13 cellular contexts compared by ENCODE assay signal in the genomic region with DNA sequence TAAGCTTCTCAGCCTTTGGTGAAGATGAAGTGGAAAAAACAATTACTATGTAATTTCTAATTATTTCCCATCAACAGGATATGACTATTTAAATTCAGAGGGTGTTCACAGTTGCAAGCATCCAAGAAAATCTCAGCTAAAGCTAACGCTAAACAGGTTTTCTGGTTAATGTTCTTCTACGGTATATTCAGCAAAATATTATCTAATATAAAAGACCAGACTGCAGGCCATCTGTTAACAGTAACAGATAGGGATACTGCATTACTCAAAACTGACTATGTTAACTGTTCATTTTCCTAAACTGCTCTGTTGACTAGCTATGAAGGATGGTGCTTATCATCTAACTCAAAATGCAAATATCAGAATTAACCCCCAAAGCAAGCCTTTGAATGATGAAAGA.
"Had no signal": no experiment of that assay in that cellular context is flagged by ENCODE, and none has a peak within 500 bp of the region (broad histone marks: within the 10 kb centered on the region; RNA-seq: fewer than 3 reads in every experiment).

No MANE protein-coding gene starts in this region.

- H3K4me3 ChIP-seq: esophagus squamous epithelium, left ventricle myocardium inferior, neural progenitor cell, pancreas, upper lobe of right lung had no signal

- DNase-seq: activated effector memory CD4-positive, alpha-beta T cell treated with Interleukin-2 at 50 U/mL for 16 hours; aorta; esophagus squamous epithelium; foreskin keratinocyte; head of caudate nucleus; left ventricle myocardium inferior; pancreas; stimulated activated CD4-positive, alpha-beta T cell treated with anti-CD3 and anti-CD28 coated beads, Interleukin-2, amount 100 ng/mL, for 48 hours; stimulated activated naive CD4-positive, alpha-beta T cell treated with Interleukin-2 at 50 U/mL for 16 hours; upper lobe of right lung had no signal

- H3K9me3 Mint-ChIP-seq: memory B cell; T-helper 2 cell treated with Interferon-gamma antibody and Interleukin-4, amounts not matched to agents 5 μg/mL and 100 μg/mL, for 36 hours had no signal

- H3K27ac Mint-ChIP-seq: memory B cell; neural progenitor cell; T-helper 2 cell treated with Interferon-gamma antibody and Interleukin-4, amounts not matched to agents 5 μg/mL and 100 μg/mL, for 36 hours had no signal

- ATAC-seq: pancreas, upper lobe of right lung had no signal

- H3K27me3 Mint-ChIP-seq: memory B cell had no signal

- H3K9me3 ChIP-seq: esophagus squamous epithelium, left ventricle myocardium inferior, pancreas, upper lobe of right lung had no signal

- H3K36me3 ChIP-seq: esophagus squamous epithelium, left ventricle myocardium inferior, neural progenitor cell, pancreas, upper lobe of right lung had no signal

- H3K4me3 Mint-ChIP-seq: memory B cell; neural progenitor cell; T-helper 2 cell treated with Interferon-gamma antibody and Interleukin-4, amounts not matched to agents 5 μg/mL and 100 μg/mL, for 36 hours had no signal

- H3K27ac ChIP-seq: esophagus squamous epithelium, foreskin keratinocyte, left ventricle myocardium inferior, neural progenitor cell, pancreas, upper lobe of right lung had no signal

- H3K27me3 ChIP-seq: esophagus squamous epithelium, foreskin keratinocyte, neural progenitor cell, pancreas, upper lobe of right lung had no signal
